1 cellular context compared by ENCODE assay signal in the genomic region with DNA sequence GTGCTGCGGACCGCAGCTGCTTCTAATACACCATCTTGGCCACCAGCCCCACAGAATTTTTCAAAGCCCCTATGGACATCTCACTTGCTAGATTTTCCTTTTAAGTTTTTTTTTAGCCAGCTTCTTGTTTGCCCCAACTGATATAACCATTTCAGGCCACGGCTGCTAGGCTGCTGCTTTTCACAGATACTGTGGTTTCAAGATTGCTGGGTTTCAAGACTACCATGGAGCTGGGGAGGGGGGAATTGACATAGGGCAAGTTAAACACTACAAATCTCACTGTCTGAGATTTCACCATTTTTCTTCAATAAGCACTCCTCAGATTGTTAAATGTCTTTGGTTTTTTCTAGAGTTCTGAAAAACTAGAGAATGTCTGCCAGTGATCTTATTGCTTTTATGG.
TF ChIP-seq lines count a peak whose summit lies in the region.

No MANE protein-coding gene starts in this region.

TF ChIP-seq in IMR-90, 13 proteins besides CTCF, POLR2A, EP300 and RAD21:
- no peak for TF ChIP-seq FOS (IDR thresholded peaks at IDR 0.05; ENCODE audit: low read depth, low read length)
- no peak for TF ChIP-seq RCOR1 (IDR thresholded peaks at IDR 0.05; ENCODE audit: insufficient replicate concordance, low read length)
- TF ChIP-seq, protein P1, sequence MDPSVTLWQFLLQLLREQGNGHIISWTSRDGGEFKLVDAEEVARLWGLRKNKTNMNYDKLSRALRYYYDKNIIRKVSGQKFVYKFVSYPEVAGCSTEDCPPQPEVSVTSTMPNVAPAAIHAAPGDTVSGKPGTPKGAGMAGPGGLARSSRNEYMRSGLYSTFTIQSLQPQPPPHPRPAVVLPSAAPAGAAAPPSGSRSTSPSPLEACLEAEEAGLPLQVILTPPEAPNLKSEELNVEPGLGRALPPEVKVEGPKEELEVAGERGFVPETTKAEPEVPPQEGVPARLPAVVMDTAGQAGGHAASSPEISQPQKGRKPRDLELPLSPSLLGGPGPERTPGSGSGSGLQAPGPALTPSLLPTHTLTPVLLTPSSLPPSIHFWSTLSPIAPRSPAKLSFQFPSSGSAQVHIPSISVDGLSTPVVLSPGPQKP (IDR thresholded peaks at IDR 0.05; ENCODE audit: borderline replicate concordance, low read depth, low read length) = no peak
- no peak for TF ChIP-seq RFX5 (IDR thresholded peaks at IDR 0.05; ENCODE audit: low read depth, low read length)
- TF ChIP-seq CHD1 (IDR thresholded peaks at IDR 0.05; ENCODE audit: low read depth, low read length) = no peak
- TF ChIP-seq MAFK (IDR thresholded peaks at IDR 0.05; ENCODE audit: low read depth, low read length) = no peak
- no peak for TF ChIP-seq CEBPB (IDR thresholded peaks at IDR 0.05; ENCODE audit: low read depth, low read length)
- TF ChIP-seq MXI1 (IDR thresholded peaks at IDR 0.05; ENCODE audit: borderline replicate concordance, low read depth, low read length) = no peak
- TF ChIP-seq, protein P2, sequence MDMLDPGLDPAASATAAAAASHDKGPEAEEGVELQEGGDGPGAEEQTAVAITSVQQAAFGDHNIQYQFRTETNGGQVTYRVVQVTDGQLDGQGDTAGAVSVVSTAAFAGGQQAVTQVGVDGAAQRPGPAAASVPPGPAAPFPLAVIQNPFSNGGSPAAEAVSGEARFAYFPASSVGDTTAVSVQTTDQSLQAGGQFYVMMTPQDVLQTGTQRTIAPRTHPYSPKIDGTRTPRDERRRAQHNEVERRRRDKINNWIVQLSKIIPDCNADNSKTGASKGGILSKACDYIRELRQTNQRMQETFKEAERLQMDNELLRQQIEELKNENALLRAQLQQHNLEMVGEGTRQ (IDR thresholded peaks at IDR 0.05; ENCODE audit: low read depth, low read length) = no peak
- TF ChIP-seq NFE2L2 (IDR thresholded peaks at IDR 0.05; ENCODE audit: low read depth, low read length) = no peak
- no peak for TF ChIP-seq MAZ (IDR thresholded peaks at IDR 0.05; ENCODE audit: borderline replicate concordance, low read depth, low read length)
TF ChIP-seq in IMR-90: peak in this region for 0.
